ENCODE assay signal across 1 cellular context in genomic region chr7:70700055-70700934, GRCh38.
TF ChIP-seq lines count a peak whose summit lies in the region.

No MANE protein-coding gene starts in this region.

TF ChIP-seq in GM23338, 12 proteins besides CTCF, POLR2A, EP300 and RAD21 (continued from another document):
- no peak for TF ChIP-seq ZNF462 (CRISPR knock-in tag; IDR thresholded peaks at IDR 0.05)
- no peak for TF ChIP-seq EZH2phosphoT487 (IDR thresholded peaks at IDR 0.05; ENCODE audit: unreplicated experiment)
- TF ChIP-seq POLR2AphosphoS5 (IDR thresholded peaks at IDR 0.05; ENCODE audit: low read depth): no peak; the same call in 1 of the 2 replicates
